Comparison of ENCODE assay signal across 17 cellular contexts in genomic region chr18:56443508-56443907, GRCh38.
A peak's percentile ranks its signal among the peaks of the same experiment; 100 is the strongest.
DNase-seq lines count a peak whose midpoint lies in the region; ATAC-seq and TF ChIP-seq lines count a peak whose summit lies in the region.
"Had no signal": no experiment of that assay in that cellular context is flagged by ENCODE, and none has a peak within 500 bp of the region (broad histone marks: within the 10 kb centered on the region; RNA-seq: fewer than 3 reads in every experiment).

No MANE protein-coding gene starts in this region.

- H3K9me3 ChIP-seq in heart right ventricle, result peaks cover 0 to 19% (median 0%) of the 10 kb centered on the region in 11 donors
- H3K9me3 ChIP-seq in lower lobe of right lung, result no peaks in the 10 kb centered on the region
- H3K9me3 ChIP-seq in mammary epithelial cell (replicated peaks; ENCODE audit: insufficient read depth, low read length), result no peaks in the 10 kb centered on the region
- H3K9me3 ChIP-seq: Peyer's patch, SJCRH30 had no signal

- intact Hi-C loops in heart right ventricle (cut with DNase I), result no loop called here
- intact Hi-C loops in Right ventricle myocardium superior (cut with DNase I), result no loop called here
- intact Hi-C loops in lower lobe of right lung (cut with DNase I), result no loop called here
- intact Hi-C loops in mammary epithelial cell (cut with micrococcal nuclease), result no loop called here

- WGBS in heart right ventricle, 2 donors, result 36 to 49% methylated on average over 1 of the region's 1 CpG
- 100% methylated on average over 1 of the region's 1 CpG for WGBS in mammary epithelial cell (ENCODE audit: low coverage, missing lambda C conversion rate)

- TF ChIP-seq CTCF in heart right ventricle (IDR thresholded peaks at IDR 0.05) (no peak), lower lobe of right lung (IDR thresholded peaks at IDR 0.05) (no peak), mammary epithelial cell (conservative IDR thresholded peaks at IDR 0.05 in 1 of 2, IDR thresholded peaks at IDR 0.05 in 1 of 2; ENCODE audit: extremely low read depth in 1 of 2, insufficient read depth in 1 of 2, low read depth in 1 of 2, low read length in 2 of 2) (no peak)

- no peak overlapping the region for H3K4me3 ChIP-seq in heart right ventricle
- H3K4me3 ChIP-seq in lower lobe of right lung, result no peak overlapping the region
- no peak overlapping the region for H3K4me3 ChIP-seq in mammary epithelial cell (replicated peaks in 1 of 3; ENCODE audit: insufficient read depth in 1 of 3, low read depth in 2 of 3, low read length in 3 of 3)
- H3K4me3 ChIP-seq: Peyer's patch, SJCRH30 had no signal

- H3K4me2 ChIP-seq in mammary epithelial cell (ENCODE audit: insufficient read depth, low read depth, low read length), result no peak overlapping the region

- CTCF ChIA-PET in mammary epithelial cell (lab: Charles Lee; ENCODE audit: low non-redundant PET), result no interaction called here

- DNase-seq in heart right ventricle (no peak), Right ventricle myocardium superior (no peak), dermis blood vessel endothelial cell (peak; percentile 62), lower lobe of right lung (no peak), stromal cell of bone marrow (ENCODE audit: low read depth) (peak; percentile 39), kidney glomerular epithelial cell (lab: John Stamatoyannopoulos, UW) (no peak), mammary epithelial cell (no peak), HK-2 (ENCODE audit: unreplicated experiment) (no peak)
- DNase-seq: 8988T, NCI-H1105, NCI-H146, NCI-H2081 treated with DMSO at 0.1 percent for 48 hours, NCI-H2171 treated with DMSO at 0.1 percent for 48 hours, NCI-H524 treated with DMSO at 0.1 percent for 48 hours, NCI-H82, Peyer's patch, SJCRH30 had no signal

- no peaks in the 10 kb centered on the region for H4K20me1 ChIP-seq in mammary epithelial cell (ENCODE audit: insufficient read depth, low read length)

- no peak overlapping the region for H2AFZ ChIP-seq in mammary epithelial cell (ENCODE audit: low read depth, low read length)

- H3K27ac ChIP-seq in heart right ventricle (peak overlapping the region in 4 of 10 donors; percentile 2 to 73 (median 39)), lower lobe of right lung (peak overlapping the region; percentile 9), mammary epithelial cell (ENCODE audit: insufficient read depth, low read depth, low read length) (no peak overlapping the region)
- H3K27ac ChIP-seq: Peyer's patch, SJCRH30 had no signal

- in situ Hi-C loops in mammary epithelial cell (cut with MboI; ENCODE audit: low sequenced_read_pairs in 2 of 2), result no loop called here

- no peaks in the 10 kb centered on the region for H3K27me3 ChIP-seq in heart right ventricle
- H3K27me3 ChIP-seq in lower lobe of right lung (ENCODE audit: low read depth), result no peaks in the 10 kb centered on the region
- peaks cover 3% of the 10 kb centered on the region for H3K27me3 ChIP-seq in mammary epithelial cell (ENCODE audit: insufficient read depth, low read length)
- H3K27me3 ChIP-seq: Peyer's patch, SJCRH30 had no signal

- no peaks in the 10 kb centered on the region for H3K79me2 ChIP-seq in mammary epithelial cell (ENCODE audit: insufficient read depth, low read length)

- peaks cover 0 to 39% (median 27%) of the 10 kb centered on the region in 9 donors for H3K4me1 ChIP-seq in heart right ventricle
- peaks cover 10% of the 10 kb centered on the region for H3K4me1 ChIP-seq in lower lobe of right lung
- H3K4me1 ChIP-seq in mammary epithelial cell (ENCODE audit: insufficient read depth, low read length), result no peaks in the 10 kb centered on the region
- H3K4me1 ChIP-seq: Peyer's patch, SJCRH30 had no signal

- peak in 5 of 8 donors; percentile 38 to 61 (median 59) for ATAC-seq in heart right ventricle
- ATAC-seq in Right ventricle myocardium superior (ENCODE audit: poor library complexity), result no peak
- ATAC-seq in lower lobe of right lung, result peak in 1 of 2 donors; percentile 29

- no peak overlapping the region for H3K9ac ChIP-seq in mammary epithelial cell (ENCODE audit: insufficient read depth, low read length)

- dilution Hi-C loops in mammary epithelial cell (cut with HindIII; ENCODE audit: low sequenced_read_pairs), result loop anchor here (10.0 kb wide), 1 partner anchor 51 kb away; no protein-coding TSS in a partner anchor

- no TSS peak for BruUV-seq in mammary epithelial cell (replicated peaks; lab: Mats Ljungman, UMichigan)

- H3K36me3 ChIP-seq in heart right ventricle (no peaks in the 10 kb centered on the region), lower lobe of right lung (no peaks in the 10 kb centered on the region), mammary epithelial cell (ENCODE audit: insufficient read depth, low read length) (no peaks in the 10 kb centered on the region)
- H3K36me3 ChIP-seq: Peyer's patch, SJCRH30 had no signal

Comparison
In these comparisons a context has a peak if more than half of its experiments do, and no peak if none do; other contexts are left out.
1. DNase-seq: peak in dermis blood vessel endothelial cell (single experiment) and stromal cell of bone marrow (single experiment); none in heart right ventricle (0 of 2), Right ventricle myocardium superior (single experiment), lower lobe of right lung (single experiment), kidney glomerular epithelial cell (single experiment), mammary epithelial cell (single experiment) and HK-2 (single experiment).